ENCODE assay signal across 8 cellular contexts in genomic region chr6:135675862-135676261, GRCh38.
DNase-seq lines count a peak whose midpoint lies in the region; ATAC-seq and TF ChIP-seq lines count a peak whose summit lies in the region.

No MANE protein-coding gene starts in this region.

- DNase-seq in DMS79 (lab: John Stamatoyannopoulos, UW) (peak; percentile 26), HCT116 (ENCODE audit: low read depth, low spot score) (peak; percentile 23), astrocyte of the spinal cord (ENCODE audit: low read depth, low spot score) (peak; percentile 53), NCI-H1694 (lab: John Stamatoyannopoulos, UW) (no peak)
- DNase-seq in naive thymus-derived CD8-positive, alpha-beta T cell, result peak in 9 of 10 donors; percentile 7 to 77 (median 56)

- in situ Hi-C loops in astrocyte of the spinal cord (cut with HindIII; ENCODE audit: low sequenced_read_pairs), result no loop called here

- no peak overlapping the region for H3K4me3 ChIP-seq in HCT116 (replicated peaks in 1 of 2; ENCODE audit: low read depth in 1 of 2, low read length in 2 of 2)
- no peak overlapping the region for H3K4me3 ChIP-seq in OCI-LY1 (ENCODE audit: low read depth, low read length, poor library complexity, severe bottlenecking)
- no peak overlapping the region for H3K4me3 ChIP-seq in astrocyte of the spinal cord (ENCODE audit: low read depth, low read length)

- TF ChIP-seq RAD21 in HCT116 (IDR thresholded peaks at IDR 0.05; ENCODE audit: low read depth), result peak; percentile 70

- H3K9me2 ChIP-seq in HCT116 (ENCODE audit: insufficient read depth) (no peaks in the 10 kb centered on the region), OCI-LY1 (ENCODE audit: low read depth, low read length) (no peaks in the 10 kb centered on the region)

- no peaks in the 10 kb centered on the region for H3F3A ChIP-seq in OCI-LY1 (ENCODE audit: insufficient read depth, low read length)

- H3K27ac Mint-ChIP-seq in naive thymus-derived CD8-positive, alpha-beta T cell, result no peak overlapping the region

- H3K79me2 ChIP-seq in HCT116 (ENCODE audit: insufficient read depth, low read length) (no peaks in the 10 kb centered on the region), OCI-LY1 (ENCODE audit: insufficient read depth, low read length) (no peaks in the 10 kb centered on the region)

- intact Hi-C loops in HCT116 (cut with micrococcal nuclease), result loop anchor here (1.0 to 5.0 kb wide), 2 partner anchors 236 to 550 kb away; no protein-coding TSS in a partner anchor

- H3K4me2 ChIP-seq in HCT116 (ENCODE audit: low read length), result no peak overlapping the region
- no peak overlapping the region for H3K4me2 ChIP-seq in OCI-LY1 (ENCODE audit: low read length)

- H3K4me1 ChIP-seq in HCT116 (ENCODE audit: control insufficient read depth in 1 of 2, insufficient read depth in 2 of 2, low read length in 2 of 2) (no peaks in the 10 kb centered on the region), OCI-LY1 (ENCODE audit: insufficient read depth, low read length, severe bottlenecking) (no peaks in the 10 kb centered on the region)

- H2AFZ ChIP-seq in HCT116 (ENCODE audit: low read depth, low read length, poor library complexity, severe bottlenecking) (no peak overlapping the region), OCI-LY1 (ENCODE audit: low read length) (no peak overlapping the region)

- no peaks in the 10 kb centered on the region for H3K27me3 Mint-ChIP-seq in naive thymus-derived CD8-positive, alpha-beta T cell

- TF ChIP-seq POLR2A in HCT116 (IDR thresholded peaks at IDR 0.05; ENCODE audit: borderline replicate concordance, extremely low read depth, insufficient read depth, insufficient read length), result no peak

- H3K9me3 Mint-ChIP-seq in naive thymus-derived CD8-positive, alpha-beta T cell, result peaks cover 0 to 2% (median 0%) of the 10 kb centered on the region in 9 donors

- no TSS peak for BruUV-seq in HCT116 (replicated peaks; lab: Mats Ljungman, UMichigan)

- H3K36me3 Mint-ChIP-seq in naive thymus-derived CD8-positive, alpha-beta T cell, result no peaks in the 10 kb centered on the region

- no peaks in the 10 kb centered on the region for H3K4me1 Mint-ChIP-seq in naive thymus-derived CD8-positive, alpha-beta T cell

- H3K4me3 Mint-ChIP-seq in naive thymus-derived CD8-positive, alpha-beta T cell, result no peak overlapping the region

- RAD21 ChIA-PET in HCT116 (lab: Charles Lee; ENCODE audit: low non-redundant PET in 1 of 2, low total read pairs in 2 of 2, uncharacterized antibody in 2 of 2, unreplicated experiment in 2 of 2), result no interaction called here

- H3K27ac ChIP-seq in HCT116 (ENCODE audit: low read depth, low read length), result no peak overlapping the region
- H3K27ac ChIP-seq in OCI-LY1 (ENCODE audit: low read depth, low read length, poor library complexity, severe bottlenecking), result no peak overlapping the region

- H3K9me3 ChIP-seq in HCT116 (ENCODE audit: control insufficient read depth in 1 of 2, insufficient read depth in 1 of 2, low read depth in 1 of 2, low read length in 2 of 2) (no peaks in the 10 kb centered on the region), OCI-LY1 (ENCODE audit: low read length) (no peaks in the 10 kb centered on the region)

- TF ChIP-seq CTCF in HCT116 (IDR thresholded peaks at IDR 0.05 in 2 of 3, conservative IDR thresholded peaks at IDR 0.05 in 1 of 3; ENCODE audit: borderline replicate concordance in 1 of 3, insufficient read depth in 1 of 3, low read depth in 2 of 3, low read length in 2 of 3), result peak in 2 of 3 experiments; percentile 41; a peak in 3 of 6 replicates
- peak; percentile 51; the same call in 1 of the 2 replicates for TF ChIP-seq CTCF in OCI-LY1 (IDR thresholded peaks at IDR 0.05; ENCODE audit: low read length)
- no peak for TF ChIP-seq CTCF in astrocyte of the spinal cord (IDR thresholded peaks at IDR 0.05; ENCODE audit: low read depth, low read length)

- CTCF ChIA-PET in HCT116 (lab: Charles Lee), result interaction anchor here (1.0 to 1.5 kb wide), 2 partner anchors 234 to 551 kb away, joined by 4 to 5 read pairs; no protein-coding TSS in a partner anchor

- H3K9ac ChIP-seq in HCT116 (ENCODE audit: low read length), result no peak overlapping the region
- H3K9ac ChIP-seq in OCI-LY1 (ENCODE audit: low read length), result no peak overlapping the region

- H3K27me3 ChIP-seq in HCT116 (ENCODE audit: insufficient read depth, low read length) (no peaks in the 10 kb centered on the region), OCI-LY1 (ENCODE audit: insufficient read depth, low read length) (no peaks in the 10 kb centered on the region)

- POLR2A ChIA-PET in HCT116 (lab: Charles Lee), result no interaction called here
- POLR2A ChIA-PET in naive thymus-derived CD8-positive, alpha-beta T cell (lab: Charles Lee), result no interaction called here

- H4K20me1 ChIP-seq in HCT116 (ENCODE audit: insufficient read depth), result no peaks in the 10 kb centered on the region
- no peaks in the 10 kb centered on the region for H4K20me1 ChIP-seq in OCI-LY1 (ENCODE audit: insufficient read depth, low read length)

- H3K36me3 ChIP-seq in HCT116 (ENCODE audit: control insufficient read depth in 1 of 2, insufficient read depth in 2 of 2, low read length in 2 of 2) (no peaks in the 10 kb centered on the region), OCI-LY1 (ENCODE audit: insufficient read depth, low read length) (no peaks in the 10 kb centered on the region)

- peak; percentile 59; the same call in 1 of the 2 replicates for ATAC-seq in HCT116
- peak; percentile 67 to 87 for ATAC-seq in naive thymus-derived CD8-positive, alpha-beta T cell
- no peak for ATAC-seq in HG03108 (IDR thresholded peaks at IDR 0.05; ENCODE audit: unreplicated experiment)
- ATAC-seq in HG02852 (IDR thresholded peaks at IDR 0.05; ENCODE audit: unreplicated experiment), result no peak

TF ChIP-seq in HCT116, 20 proteins besides CTCF, POLR2A, EP300 and RAD21:
- TF ChIP-seq EZH2 (IDR thresholded peaks at IDR 0.05) (no peak), POLR2AphosphoS5 (IDR thresholded peaks at IDR 0.05; ENCODE audit: low read depth, low read length) (no peak), TCF7L2 (IDR thresholded peaks at IDR 0.05; ENCODE audit: borderline replicate concordance, extremely low read depth, insufficient read depth, insufficient read length) (no peak), FOSL1 (IDR thresholded peaks at IDR 0.05; ENCODE audit: low read depth) (no peak), ZBTB33 (IDR thresholded peaks at IDR 0.05; ENCODE audit: extremely low read depth, insufficient replicate concordance, low read length) (no peak), MAX (IDR thresholded peaks at IDR 0.05) (no peak), SRF (IDR thresholded peaks at IDR 0.05; ENCODE audit: low read depth) (no peak), SIN3A (IDR thresholded peaks at IDR 0.05; ENCODE audit: low read depth) (no peak), CBX3 (IDR thresholded peaks at IDR 0.05; ENCODE audit: low read depth) (no peak), CEBPB (IDR thresholded peaks at IDR 0.05; ENCODE audit: low read depth) (no peak), ZNF274 (IDR thresholded peaks at IDR 0.05; ENCODE audit: low read depth, low read length) (no peak)

Comparison
In these comparisons a context has a peak if more than half of its experiments do, and no peak if none do; other contexts are left out.
1. ATAC-seq: peak in HCT116 (single experiment) and naive thymus-derived CD8-positive, alpha-beta T cell (2 of 2); none in HG03108 (single experiment) and HG02852 (single experiment).